14 cellular contexts compared by ENCODE assay signal in the genomic region with DNA sequence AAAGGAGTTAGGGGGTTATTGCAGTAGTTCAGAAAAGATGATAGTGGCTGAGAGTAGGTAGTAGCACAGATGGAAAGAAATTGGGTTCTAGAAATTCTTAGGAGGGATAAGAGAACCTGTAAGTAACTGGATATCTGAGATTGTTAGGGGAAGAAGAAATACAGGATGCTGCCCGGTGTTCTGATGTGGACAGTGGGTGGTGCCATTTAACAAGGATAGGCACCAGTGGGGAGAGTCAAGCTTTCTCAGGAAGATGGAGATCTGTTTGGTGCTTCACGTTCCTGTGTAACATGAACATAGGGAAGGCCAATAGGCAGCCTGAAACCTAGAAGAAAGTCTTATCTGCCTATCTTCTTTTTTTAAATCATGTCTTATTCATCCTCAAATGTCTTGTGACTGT.
DNase-seq lines count a peak whose midpoint lies in the region; ATAC-seq, FAIRE-seq and TF ChIP-seq lines count a peak whose summit lies in the region.
"Had no signal": no experiment of that assay in that cellular context is flagged by ENCODE, and none has a peak within 500 bp of the region (broad histone marks: within the 10 kb centered on the region; RNA-seq: fewer than 3 reads in every experiment).

No MANE protein-coding gene starts in this region.

- H2BK20ac ChIP-seq in H1 (ENCODE audit: low read length) = no peak overlapping the region

- intact Hi-C loops in sciatic nerve (cut with DNase I) = no loop called here

- no peak for TF ChIP-seq POLR2A in H1 (IDR thresholded peaks at IDR 0.05; ENCODE audit: control extremely low read depth in 1 of 2, low read depth in 2 of 2, low read length in 2 of 2)

- ATAC-seq in sciatic nerve = no peak
- ATAC-seq in GM21717 (IDR thresholded peaks at IDR 0.05; ENCODE audit: unreplicated experiment) = no peak
- no peak for ATAC-seq in HG03442 (IDR thresholded peaks at IDR 0.05; ENCODE audit: unreplicated experiment)

- no peak overlapping the region for H4K8ac ChIP-seq in H1 (ENCODE audit: extremely low read depth, insufficient read depth, low read length)
- no peak overlapping the region for H4K8ac ChIP-seq in neuronal stem cell (ENCODE audit: low read depth, low read length)

- H2AK5ac ChIP-seq in H1 (ENCODE audit: low read depth, low read length) = no peak overlapping the region
- no peak overlapping the region for H2AK5ac ChIP-seq in neuronal stem cell (ENCODE audit: low read depth, low read length)

- TF ChIP-seq CTCF in H1 (IDR thresholded peaks at IDR 0.05; ENCODE audit: control extremely low read depth in 1 of 3, insufficient read depth in 1 of 3, low read depth in 1 of 3, low read length in 3 of 3) = peak in 1 of 3 experiments; percentile 41; a peak in 1 of 4 replicates

- peak; percentile 73 to 75 for TF ChIP-seq RAD21 in H1 (IDR thresholded peaks at IDR 0.05 in 1 of 2, conservative IDR thresholded peaks at IDR 0.05 in 1 of 2; ENCODE audit: low read depth in 2 of 2, low read length in 2 of 2)

- no peak overlapping the region for H2AFZ ChIP-seq in H1 (ENCODE audit: low read length)
- H2AFZ ChIP-seq in neuronal stem cell (ENCODE audit: low read length) = no peak overlapping the region

- TF ChIP-seq EP300 in H1 (IDR thresholded peaks at IDR 0.05; ENCODE audit: borderline replicate concordance in 1 of 2, low read depth in 2 of 2, low read length in 2 of 2) = no peak

- H3K4ac ChIP-seq in H1 (replicated peaks; ENCODE audit: insufficient read length, low read depth, low read length) (no peak overlapping the region), neuronal stem cell (ENCODE audit: low read length) (no peak overlapping the region)

- H3K4me3 ChIP-seq in H1 (ENCODE audit: extremely low read depth in 1 of 4, insufficient read depth in 2 of 4, low read depth in 3 of 4, low read length in 4 of 4) (no peak overlapping the region), neuronal stem cell (ENCODE audit: low read length in 2 of 2) (no peak overlapping the region)
- H3K4me3 ChIP-seq: Peyer's patch, sigmoid colon had no signal

- H3K9ac ChIP-seq in H1 (replicated peaks in 1 of 4; ENCODE audit: extremely low read depth in 1 of 4, low read depth in 3 of 4, low read length in 3 of 4) = no peak overlapping the region
- no peak overlapping the region for H3K9ac ChIP-seq in neuronal stem cell (ENCODE audit: low read depth, low read length, poor library complexity)

- peak in 2 of 3 experiments; percentile 30 to 65 for DNase-seq in NCI-H1417 (lab: John Stamatoyannopoulos, UW)
- DNase-seq in NCI-H1417 treated with DMSO at 0.1 percent for 48 hours (lab: John Stamatoyannopoulos, UW) = no peak
- DNase-seq in NCI-H69 (lab: John Stamatoyannopoulos, UW) = peak; percentile 48
- DNase-seq in H1 (ENCODE audit: low read depth in 1 of 2, low spot score in 2 of 2) = no peak
- DNase-seq in neuronal stem cell (ENCODE audit: low spot score) = no peak
- no peak for DNase-seq in sciatic nerve (ENCODE audit: low spot score)
- DNase-seq: activated CD4-positive, alpha-beta T cell treated with anti-CD3 and anti-CD28 coated beads, Interleukin-2, amount 50 U/mL, for 1 hour; mammary epithelial cell; Peyer's patch; sigmoid colon had no signal

- no peaks in the 10 kb centered on the region for H4K20me1 ChIP-seq in H1 (replicated peaks in 1 of 2; ENCODE audit: control insufficient read depth in 1 of 2, insufficient read depth in 2 of 2, low read length in 2 of 2)

- FAIRE-seq in H1 (lab: Jason Lieb, UNC) = no peak
- FAIRE-seq: A204.1 had no signal

- H3K27ac ChIP-seq in H1 (ENCODE audit: low read depth, low read length) = no peak overlapping the region
- no peak overlapping the region for H3K27ac ChIP-seq in neuronal stem cell (replicated peaks; ENCODE audit: low read length)
- H3K27ac ChIP-seq: epithelial cell of prostate, Peyer's patch, sigmoid colon had no signal

- no peaks in the 10 kb centered on the region for H3K79me2 ChIP-seq in H1 (ENCODE audit: control insufficient read depth in 1 of 2, insufficient read depth in 2 of 2, low read length in 2 of 2)

- 88% methylated on average over 2 of the region's 2 CpGs; no CpG with 5 or more reads in 1 of the 2 experiments for WGBS in H1 (ENCODE audit: extremely low coverage in 1 of 2, insufficient coverage in 1 of 2, insufficient read length in 1 of 2, insufficient replicate concordance in 2 of 2, low coverage in 1 of 2, low lambda C conversion rate in 2 of 2, missing lambda C conversion rate in 1 of 2), 2 experiments
- no CpG with 5 or more reads among the region's 2 CpGs for WGBS in neuronal stem cell (ENCODE audit: extremely low coverage in 2 of 2, insufficient read length in 2 of 2, insufficient replicate concordance in 1 of 2), 2 donors

- H3K27me3 ChIP-seq in H1 (replicated peaks in 1 of 4; ENCODE audit: control insufficient read depth in 3 of 4, extremely low read depth in 1 of 4, insufficient read depth in 3 of 4, low read length in 3 of 4) (no peaks in the 10 kb centered on the region), neuronal stem cell (ENCODE audit: control insufficient read depth in 3 of 3, insufficient read depth in 3 of 3, low read depth in 1 of 3, low read length in 3 of 3) (no peaks in the 10 kb centered on the region)
- H3K27me3 ChIP-seq: Peyer's patch, sigmoid colon had no signal

- H3K36me3 ChIP-seq in H1 (ENCODE audit: control insufficient read depth in 2 of 4, insufficient read depth in 4 of 4, low read length in 3 of 4) (no peaks in the 10 kb centered on the region), neuronal stem cell (replicated peaks in 1 of 2; ENCODE audit: control insufficient read depth in 2 of 2, insufficient read depth in 2 of 2, low read length in 2 of 2) (no peaks in the 10 kb centered on the region)
- H3K36me3 ChIP-seq: Peyer's patch, sigmoid colon had no signal

- POLR2A ChIA-PET in H1 (lab: Charles Lee; ENCODE audit: partially characterized antibody) = interaction anchor here (0.6 kb wide), 1 partner anchor 555 kb away, joined by 4 read pairs; no protein-coding TSS in a partner anchor

- no peak overlapping the region for H3K56ac ChIP-seq in H1 (replicated peaks; ENCODE audit: insufficient read length, low read depth, low read length)

- H2BK15ac ChIP-seq in H1 (ENCODE audit: low read length) (no peak overlapping the region), neuronal stem cell (ENCODE audit: low read length) (no peak overlapping the region)

- no peaks in the 10 kb centered on the region for H3K23me2 ChIP-seq in H1 (ENCODE audit: low read depth, low read length)

- H3K4me1 ChIP-seq in H1 (replicated peaks in 1 of 4; ENCODE audit: control insufficient read depth in 3 of 4, insufficient read depth in 4 of 4, low read length in 3 of 4) = no peaks in the 10 kb centered on the region
- peaks cover 0 to 5% of the 10 kb centered on the region in 2 donors for H3K4me1 ChIP-seq in neuronal stem cell (ENCODE audit: control insufficient read depth in 2 of 2, insufficient read depth in 1 of 2, low read depth in 1 of 2, low read length in 2 of 2)
- H3K4me1 ChIP-seq: Peyer's patch, sigmoid colon had no signal

- H3K9me3 ChIP-seq in H1 (ENCODE audit: insufficient read depth in 2 of 2, low read depth in 1 of 2, low read length in 1 of 2) (no peaks in the 10 kb centered on the region), neuronal stem cell (replicated peaks in 1 of 2; ENCODE audit: control insufficient read depth in 2 of 2, insufficient read depth in 1 of 2, low read depth in 1 of 2, low read length in 2 of 2) (no peaks in the 10 kb centered on the region)
- H3K9me3 ChIP-seq: Peyer's patch, sigmoid colon had no signal

- H3K79me1 ChIP-seq in H1 (ENCODE audit: low read depth, low read length) (no peaks in the 10 kb centered on the region), neuronal stem cell (ENCODE audit: low read depth, low read length) (no peaks in the 10 kb centered on the region)

- H3K4me2 ChIP-seq in H1 (ENCODE audit: insufficient read depth in 1 of 2, low read depth in 2 of 2, low read length in 2 of 2) (no peak overlapping the region), neuronal stem cell (ENCODE audit: insufficient read depth, low read length, poor library complexity, severe bottlenecking) (no peak overlapping the region)

- H2BK5ac ChIP-seq in H1 (ENCODE audit: low read depth, low read length) (no peak overlapping the region), neuronal stem cell (ENCODE audit: low read length) (no peak overlapping the region)

- H3K18ac ChIP-seq in H1 (ENCODE audit: extremely low read depth, low read length) (no peak overlapping the region), neuronal stem cell (ENCODE audit: low read length) (no peak overlapping the region)

- H3K14ac ChIP-seq in H1 (ENCODE audit: insufficient read length) = no peak overlapping the region
- H3K14ac ChIP-seq in neuronal stem cell (ENCODE audit: low read length) = no peak overlapping the region

- CTCF ChIA-PET in H1 (lab: Charles Lee; ENCODE audit: partially characterized antibody) = interaction anchor here (1.1 to 2.7 kb wide), 3 partner anchors 13 to 608 kb away, joined by 3 to 9 read pairs (median 4); no protein-coding TSS in a partner anchor

- H2BK120ac ChIP-seq in H1 (replicated peaks; ENCODE audit: low read depth, low read length) = no peak overlapping the region
- no peak overlapping the region for H2BK120ac ChIP-seq in neuronal stem cell (ENCODE audit: low read depth, low read length)

- H3K23ac ChIP-seq in H1 (ENCODE audit: insufficient read length) (no peak overlapping the region), neuronal stem cell (ENCODE audit: low read depth, low read length, poor library complexity) (no peak overlapping the region)

- no peak overlapping the region for H4K5ac ChIP-seq in H1 (ENCODE audit: insufficient read length, low read depth, low read length)

- H4K91ac ChIP-seq in H1 (replicated peaks; ENCODE audit: insufficient read length, low read length) (no peak overlapping the region), neuronal stem cell (ENCODE audit: low read depth, low read length, poor library complexity) (peak overlapping the region; percentile 27)

- no peak overlapping the region for H2BK12ac ChIP-seq in H1 (ENCODE audit: low read depth, low read length)
- H2BK12ac ChIP-seq in neuronal stem cell (ENCODE audit: low read length) = no peak overlapping the region

TF ChIP-seq in H1, 55 proteins besides CTCF, POLR2A, EP300 and RAD21:
- TF ChIP-seq GTF2F1 (IDR thresholded peaks at IDR 0.05; ENCODE audit: borderline replicate concordance, low read depth, low read length) (no peak), SP2 (IDR thresholded peaks at IDR 0.05; ENCODE audit: low read length) (no peak), JUND (IDR thresholded peaks at IDR 0.05; ENCODE audit: low read length) (no peak), ATF3 (IDR thresholded peaks at IDR 0.05; ENCODE audit: insufficient read depth, low read depth, low read length) (no peak), KDM5A (IDR thresholded peaks at IDR 0.05; ENCODE audit: low read length) (no peak), MAFK (IDR thresholded peaks at IDR 0.05; ENCODE audit: low read depth, low read length) (no peak), TAF7 (optimal IDR thresholded peaks at IDR 0.05; ENCODE audit: borderline replicate concordance, low read depth, low read length) (no peak), CREB1 (IDR thresholded peaks at IDR 0.05) (no peak)
TF ChIP-seq in H1: peak in this region for 0.

Comparison
In these comparisons a context has a peak if more than half of its experiments do, and no peak if none do; other contexts are left out.
1. DNase-seq: peak in NCI-H1417 (2 of 3) and NCI-H69 (single experiment); none in NCI-H1417 treated with DMSO at 0.1 percent for 48 hours (single experiment), H1 (0 of 2), neuronal stem cell (single experiment) and sciatic nerve (single experiment).